Comparison of ENCODE assay signal across 1 cellular context in genomic region chr18:74800098-74800497, GRCh38.
TF ChIP-seq lines count a peak whose summit lies in the region.

No MANE protein-coding gene starts in this region.

TF ChIP-seq in H1, 55 proteins besides CTCF, POLR2A, EP300 and RAD21:
- TF ChIP-seq GABPA (IDR thresholded peaks at IDR 0.05; ENCODE audit: borderline replicate concordance, insufficient read depth, low read length) (no peak), CEBPB (IDR thresholded peaks at IDR 0.05; ENCODE audit: low read depth, low read length) (no peak), RXRA (IDR thresholded peaks at IDR 0.05; ENCODE audit: insufficient read depth, low read depth, low read length) (no peak), USF2 (IDR thresholded peaks at IDR 0.05; ENCODE audit: low read length) (no peak), NANOG (IDR thresholded peaks at IDR 0.05; ENCODE audit: insufficient read depth, low read depth, low read length, poor library complexity, severe bottlenecking) (no peak)
